ENCODE assay signal across 8 cellular contexts in the genomic region with DNA sequence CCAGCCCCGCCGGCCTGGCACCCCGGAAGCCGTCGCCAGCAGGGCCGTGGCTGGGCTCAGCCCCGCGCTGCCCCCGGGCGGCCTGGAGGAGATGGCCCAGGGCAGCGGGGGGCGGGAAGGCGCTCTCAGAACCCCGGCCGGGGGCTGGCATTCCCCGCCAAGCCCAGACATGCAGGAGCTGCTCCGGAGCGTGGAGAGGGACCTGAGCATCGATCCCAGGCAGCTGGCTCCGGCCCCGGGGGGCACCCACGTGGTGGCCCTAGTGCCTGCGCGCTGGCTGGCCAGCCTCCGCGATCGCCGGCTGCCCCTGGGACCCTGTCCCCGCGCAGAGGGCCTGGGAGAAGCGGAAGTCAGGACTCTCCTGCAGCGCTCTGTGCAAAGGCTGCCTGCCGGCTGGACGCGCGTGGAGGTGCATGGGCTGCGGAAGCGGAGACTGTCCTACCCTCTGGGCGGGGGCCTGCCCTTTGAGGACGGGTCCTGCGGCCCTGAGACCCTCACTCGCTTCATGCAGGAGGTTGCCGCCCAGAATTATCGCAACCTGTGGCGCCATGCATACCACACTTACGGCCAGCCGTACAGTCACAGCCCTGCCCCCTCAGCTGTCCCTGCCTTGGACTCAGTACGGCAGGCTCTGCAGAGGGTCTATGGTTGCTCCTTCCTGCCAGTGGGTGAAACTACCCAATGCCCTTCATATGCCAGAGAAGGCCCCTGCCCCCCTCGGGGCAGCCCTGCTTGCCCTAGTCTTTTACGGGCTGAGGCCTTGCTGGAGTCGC. TPM values are rescaled to one million over a fixed set of nuclear protein-coding genes. Genes with fewer than 3 reads are reported as not detected.
DNase-seq lines count a peak whose midpoint lies in the region; ATAC-seq and TF ChIP-seq lines count a peak whose summit lies in the region.

No MANE protein-coding gene starts in this region.

- H3K9me3 Mint-ChIP-seq in activated CD8-positive, alpha-beta memory T cell treated with anti-CD3 and anti-CD28 coated beads, Interleukin-2, amount 10 ng/mL, durations not matched to agents 7 days and 5 days (ENCODE audit: low read depth) = no peaks in the 10 kb centered on the region
- H3K9me3 Mint-ChIP-seq in activated CD8-positive, alpha-beta T cell treated with anti-CD3 and anti-CD28 coated beads for 36 hours = no peaks in the 10 kb centered on the region

- POLR2A ChIA-PET in activated CD8-positive, alpha-beta T cell treated with anti-CD3 and anti-CD28 coated beads for 36 hours (lab: Charles Lee) = interaction anchor here (0.9 to 2.0 kb wide), 5 partner anchors 9 to 76 kb away, joined by 4 to 6 read pairs (median 4); a partner anchor contains a TSS

- DNase-seq in activated CD8-positive, alpha-beta memory T cell treated with anti-CD3 and anti-CD28 coated beads, Interleukin-2, amount 10 ng/mL, durations not matched to agents 7 days and 5 days = no peak
- no peak for DNase-seq in activated CD8-positive, alpha-beta memory T cell treated with anti-CD3 and anti-CD28 coated beads, Interleukin-2, amount 50 U/mL, for 48 hours
- no peak for DNase-seq in activated CD8-positive, alpha-beta T cell treated with anti-CD3 and anti-CD28 coated beads for 36 hours
- DNase-seq in left cardiac atrium (no peak), retinal pigment epithelial cell (ENCODE audit: low read depth) (no peak), NK-92 (lab: John Stamatoyannopoulos, UW; ENCODE audit: unreplicated experiment) (no peak), GF-D8 (lab: John Stamatoyannopoulos, UW) (no peak)

- H3K27me3 Mint-ChIP-seq in activated CD8-positive, alpha-beta memory T cell treated with anti-CD3 and anti-CD28 coated beads, Interleukin-2, amount 10 ng/mL, durations not matched to agents 7 days and 5 days = no peaks in the 10 kb centered on the region
- H3K27me3 Mint-ChIP-seq in activated CD8-positive, alpha-beta T cell treated with anti-CD3 and anti-CD28 coated beads for 36 hours = no peaks in the 10 kb centered on the region

- CTCF ChIA-PET in activated CD8-positive, alpha-beta memory T cell treated with anti-CD3 and anti-CD28 coated beads, Interleukin-2, amount 10 ng/mL, durations not matched to agents 7 days and 5 days (lab: Charles Lee) = interaction anchor here (1.2 to 2.1 kb wide), 2 partner anchors 8 to 39 kb away, joined by 3 to 6 read pairs; no protein-coding TSS in a partner anchor
- CTCF ChIA-PET in activated CD8-positive, alpha-beta T cell treated with anti-CD3 and anti-CD28 coated beads for 36 hours (lab: Charles Lee) = interaction anchor here (1.0 kb wide), 1 partner anchor 59 kb away, joined by 3 read pairs; no protein-coding TSS in a partner anchor

- peak overlapping the region; percentile 66 for H3K4me3 Mint-ChIP-seq in activated CD8-positive, alpha-beta memory T cell treated with anti-CD3 and anti-CD28 coated beads, Interleukin-2, amount 10 ng/mL, durations not matched to agents 7 days and 5 days
- H3K4me3 Mint-ChIP-seq in activated CD8-positive, alpha-beta T cell treated with anti-CD3 and anti-CD28 coated beads for 36 hours = peak overlapping the region; percentile 72

- peaks cover 38% of the 10 kb centered on the region for H3K4me1 Mint-ChIP-seq in activated CD8-positive, alpha-beta memory T cell treated with anti-CD3 and anti-CD28 coated beads, Interleukin-2, amount 10 ng/mL, durations not matched to agents 7 days and 5 days
- H3K4me1 Mint-ChIP-seq in activated CD8-positive, alpha-beta T cell treated with anti-CD3 and anti-CD28 coated beads for 36 hours (ENCODE audit: low read depth) = peaks cover 36% of the 10 kb centered on the region

- peak; percentile 74 for ATAC-seq in activated CD8-positive, alpha-beta memory T cell treated with anti-CD3 and anti-CD28 coated beads, Interleukin-2, amount 10 ng/mL, durations not matched to agents 7 days and 5 days
- ATAC-seq in HG03354 (IDR thresholded peaks at IDR 0.05; ENCODE audit: poor library complexity, severe bottlenecking, unreplicated experiment) = peak; percentile 35
- ATAC-seq in activated CD8-positive, alpha-beta T cell treated with anti-CD3 and anti-CD28 coated beads for 36 hours = peak; percentile 58
- peak; percentile 65 to 68 for ATAC-seq in left cardiac atrium

- TF ChIP-seq CTCF in activated CD8-positive, alpha-beta T cell treated with anti-CD3 and anti-CD28 coated beads for 36 hours (IDR thresholded peaks at IDR 0.05) = no peak
- TF ChIP-seq CTCF in retinal pigment epithelial cell (conservative IDR thresholded peaks at IDR 0.05; ENCODE audit: low read depth, low read length) = no peak

- peaks cover 3% of the 10 kb centered on the region for H3K36me3 Mint-ChIP-seq in activated CD8-positive, alpha-beta memory T cell treated with anti-CD3 and anti-CD28 coated beads, Interleukin-2, amount 10 ng/mL, durations not matched to agents 7 days and 5 days
- peaks cover 6% of the 10 kb centered on the region for H3K36me3 Mint-ChIP-seq in activated CD8-positive, alpha-beta T cell treated with anti-CD3 and anti-CD28 coated beads for 36 hours (ENCODE audit: low read depth)

- H3K27ac Mint-ChIP-seq in activated CD8-positive, alpha-beta memory T cell treated with anti-CD3 and anti-CD28 coated beads, Interleukin-2, amount 10 ng/mL, durations not matched to agents 7 days and 5 days = peak overlapping the region; percentile 56
- peak overlapping the region; percentile 55 for H3K27ac Mint-ChIP-seq in activated CD8-positive, alpha-beta T cell treated with anti-CD3 and anti-CD28 coated beads for 36 hours

- intact Hi-C loops in activated CD8-positive, alpha-beta T cell treated with anti-CD3 and anti-CD28 coated beads for 36 hours (cut with micrococcal nuclease) = loop anchor here (10.0 kb wide), 1 partner anchor 50 kb away; no protein-coding TSS in a partner anchor
- intact Hi-C loops in left cardiac atrium (cut with DNase I) = loop anchor here (5.0 kb wide), 2 partner anchors 57 to 152 kb away; no protein-coding TSS in a partner anchor

- H3K4me3 ChIP-seq in retinal pigment epithelial cell (ENCODE audit: low read length) = peak overlapping the region; percentile 41

RNA-seq across cellular contexts. Expression of a gene that starts 0.6 kb away (rescaled TPM):
- total RNA-seq in activated CD8-positive, alpha-beta memory T cell treated with anti-CD3 and anti-CD28 coated beads, Interleukin-2, amount 10 ng/mL, durations not matched to agents 7 days and 5 days = 10 to 100 TPM; 28.7 to 32.1 TPM
- total RNA-seq in activated CD8-positive, alpha-beta T cell treated with anti-CD3 and anti-CD28 coated beads for 36 hours = 1 to 10 TPM; 7.0 to 8.0 TPM
- total RNA-seq in left cardiac atrium = 10 to 100 TPM; 15.4 to 16.1 TPM

RNA-seq across cellular contexts. Expression of a gene that starts 14.9 kb away (rescaled TPM):
- total RNA-seq in activated CD8-positive, alpha-beta memory T cell treated with anti-CD3 and anti-CD28 coated beads, Interleukin-2, amount 10 ng/mL, durations not matched to agents 7 days and 5 days = under 1 TPM; 0.20 to 0.28 TPM
- under 1 TPM; 0.07 to 0.09 TPM for total RNA-seq in activated CD8-positive, alpha-beta T cell treated with anti-CD3 and anti-CD28 coated beads for 36 hours
- 1 to 10 TPM; 3.7 to 6.0 TPM for total RNA-seq in left cardiac atrium

RNA-seq across cellular contexts. Expression of a gene that starts 17.6 kb away (rescaled TPM):
- under 1 TPM; 0.18 to 0.19 TPM for total RNA-seq in activated CD8-positive, alpha-beta memory T cell treated with anti-CD3 and anti-CD28 coated beads, Interleukin-2, amount 10 ng/mL, durations not matched to agents 7 days and 5 days
- under 1 TPM; 0.11 to 0.18 TPM for total RNA-seq in activated CD8-positive, alpha-beta T cell treated with anti-CD3 and anti-CD28 coated beads for 36 hours
- total RNA-seq in left cardiac atrium = 1 to 10 TPM; 4.2 to 4.9 TPM

RNA-seq across cellular contexts. Expression of a gene that starts 36.8 kb away (rescaled TPM):
- 1 to 10 TPM in 1 of 2 experiments, under 1 TPM in 1; 0.93 to 1.1 TPM for total RNA-seq in activated CD8-positive, alpha-beta memory T cell treated with anti-CD3 and anti-CD28 coated beads, Interleukin-2, amount 10 ng/mL, durations not matched to agents 7 days and 5 days
- 1 to 10 TPM; 6.8 to 6.9 TPM for total RNA-seq in activated CD8-positive, alpha-beta T cell treated with anti-CD3 and anti-CD28 coated beads for 36 hours
- 100 to 1,000 TPM; 252 to 407 TPM for total RNA-seq in left cardiac atrium

RNA-seq across cellular contexts. Expression of a gene that starts 40.4 kb away (rescaled TPM):
- total RNA-seq in activated CD8-positive, alpha-beta memory T cell treated with anti-CD3 and anti-CD28 coated beads, Interleukin-2, amount 10 ng/mL, durations not matched to agents 7 days and 5 days = 100 to 1,000 TPM; 324 to 358 TPM
- total RNA-seq in activated CD8-positive, alpha-beta T cell treated with anti-CD3 and anti-CD28 coated beads for 36 hours = 100 to 1,000 TPM; 370 to 428 TPM
- 100 to 1,000 TPM; 136 to 181 TPM for total RNA-seq in left cardiac atrium

Comparison
In these comparisons a context has a peak if more than half of its experiments do, and no peak if none do; other contexts are left out.
1. RNA of a gene that starts 17.6 kb away (total RNA-seq): 4.2 to 4.9 TPM in left cardiac atrium; 0.18 to 0.19 TPM in activated CD8-positive, alpha-beta memory T cell treated with anti-CD3 and anti-CD28 coated beads, Interleukin-2, amount 10 ng/mL, durations not matched to agents 7 days and 5 days and 0.11 to 0.18 TPM in activated CD8-positive, alpha-beta T cell treated with anti-CD3 and anti-CD28 coated beads for 36 hours; every median in the first group is over 4 times any median in the second.
2. Peak in every context shown above with its lines, with median percentiles within 50 percentile points of each other: ATAC-seq.